ENCODE assay signal across 15 cellular contexts in the genomic region with DNA sequence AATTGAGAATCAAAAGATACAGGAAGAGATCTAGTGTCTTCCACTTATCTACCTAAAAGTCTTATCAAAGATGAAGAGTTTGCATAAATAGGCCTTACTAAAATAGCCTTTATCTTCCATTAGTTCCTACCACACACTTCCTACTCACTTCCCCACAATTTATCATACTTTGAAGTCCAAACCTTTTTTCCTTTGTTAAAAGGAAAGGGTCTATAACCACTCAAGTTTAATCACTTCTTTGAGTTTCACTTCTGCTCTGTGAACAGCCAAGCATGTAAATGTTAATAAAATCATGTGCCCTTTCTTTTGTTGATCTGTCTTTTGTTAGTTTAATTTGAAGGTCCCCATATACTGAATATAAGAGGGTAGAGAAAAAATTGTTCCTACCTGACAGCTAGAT.
DNase-seq lines count a peak whose midpoint lies in the region; ATAC-seq and TF ChIP-seq lines count a peak whose summit lies in the region.
"Had no signal": no experiment of that assay in that cellular context is flagged by ENCODE, and none has a peak within 500 bp of the region (broad histone marks: within the 10 kb centered on the region; RNA-seq: fewer than 3 reads in every experiment).

No MANE protein-coding gene starts in this region.

- H3K79me2 ChIP-seq in DOHH2 (ENCODE audit: control insufficient read depth, low read length) (no peaks in the 10 kb centered on the region), OCI-LY7 (ENCODE audit: insufficient read depth, low read depth, low read length) (no peaks in the 10 kb centered on the region)

- CTCF ChIA-PET in OCI-LY7 (lab: Charles Lee; ENCODE audit: unreplicated experiment) = no interaction called here

- POLR2A ChIA-PET in OCI-LY7 (lab: Charles Lee) = interaction anchor here (0.7 to 2.2 kb wide), 11 partner anchors 13 to 270 kb away, joined by 3 to 7 read pairs (median 3); no protein-coding TSS in a partner anchor

- no TSS peak for BruUV-seq in OCI-LY7 (replicated peaks; lab: Mats Ljungman, UMichigan)

- H3K36me3 ChIP-seq in DOHH2 (ENCODE audit: control insufficient read depth, low read length) = no peaks in the 10 kb centered on the region
- H3K36me3 ChIP-seq in OCI-LY7 (ENCODE audit: insufficient read depth, low read length) = no peaks in the 10 kb centered on the region
- H3K36me3 ChIP-seq: MG63 had no signal

- H3K27me3 ChIP-seq in DOHH2 (ENCODE audit: control insufficient read depth, low read length) = peaks cover 19% of the 10 kb centered on the region
- H3K27me3 ChIP-seq: MG63 had no signal

- DNase-seq in OCI-LY7 (ENCODE audit: low spot score) (peak; percentile 76), occipital lobe (lab: John Stamatoyannopoulos, UW) (no peak), SKM-1 treated with dmso at 0.1 percent for 144 hours (lab: John Stamatoyannopoulos, UW; ENCODE audit: unreplicated experiment) (no peak), NCI-H524 (lab: John Stamatoyannopoulos, UW) (no peak)
- no peak for DNase-seq in activated effector memory CD4-positive, alpha-beta T cell treated with Interleukin-2 at 50 U/mL for 16 hours
- DNase-seq: effector memory CD8-positive, alpha-beta T cell; head of caudate nucleus; left ventricle myocardium superior; MG63; nucleus accumbens; stimulated activated CD4-positive, alpha-beta T cell treated with anti-CD3 and anti-CD28 coated beads, Interleukin-2, amount 100 ng/mL, for 24 hours; SW 1271 had no signal

- H3K27ac ChIP-seq in DOHH2 (ENCODE audit: low read depth, low read length) = peak overlapping the region; percentile 16
- peak overlapping the region; percentile 60 for H3K27ac ChIP-seq in OCI-LY7 (ENCODE audit: low read depth, low read length, poor library complexity, severe bottlenecking)

- intact Hi-C loops in OCI-LY7 (cut with micrococcal nuclease; ENCODE audit: unreplicated experiment) = loop anchor here (2.0 kb wide), 1 partner anchor 114 kb away; the partner anchor contains the start of gene PHLDA1

- H3K9me3 ChIP-seq in DOHH2 (ENCODE audit: control insufficient read depth, insufficient read depth, low read length) = no peaks in the 10 kb centered on the region
- no peaks in the 10 kb centered on the region for H3K9me3 ChIP-seq in OCI-LY7 (ENCODE audit: low read length)
- H3K9me3 ChIP-seq: MG63 had no signal

- peaks cover 27% of the 10 kb centered on the region for H3K4me1 ChIP-seq in DOHH2 (ENCODE audit: control insufficient read depth, low read length)
- peaks cover 28% of the 10 kb centered on the region for H3K4me1 ChIP-seq in OCI-LY7 (ENCODE audit: insufficient read depth, low read length, poor library complexity, severe bottlenecking)

- no peaks in the 10 kb centered on the region for H3K9me2 ChIP-seq in DOHH2 (replicated peaks; ENCODE audit: control insufficient read depth, low read length)
- no peaks in the 10 kb centered on the region for H3K9me2 ChIP-seq in OCI-LY7 (ENCODE audit: insufficient read depth, low read length)

- TF ChIP-seq CTCF in DOHH2 (IDR thresholded peaks at IDR 0.05; ENCODE audit: low read depth, low read length, poor library complexity, severe bottlenecking) (no peak), OCI-LY7 (conservative IDR thresholded peaks at IDR 0.05; ENCODE audit: low read length) (no peak)

- peak overlapping the region; percentile 64 for H3K4me2 ChIP-seq in DOHH2 (ENCODE audit: low read length)
- H3K4me2 ChIP-seq in OCI-LY7 (ENCODE audit: low read length) = peak overlapping the region; percentile 58

- H2AFZ ChIP-seq in OCI-LY7 (ENCODE audit: low read length) = no peak overlapping the region

- H3K4me3 ChIP-seq in DOHH2 (ENCODE audit: low read length) (peak overlapping the region; percentile 52), OCI-LY7 (ENCODE audit: low read depth, low read length, poor library complexity, severe bottlenecking) (peak overlapping the region; percentile 36)
- H3K4me3 ChIP-seq: MG63 had no signal

- H4K20me1 ChIP-seq in DOHH2 (ENCODE audit: control insufficient read depth, insufficient read depth, low read depth, low read length) (no peaks in the 10 kb centered on the region), OCI-LY7 (ENCODE audit: insufficient read depth, low read length) (no peaks in the 10 kb centered on the region)

- peak; percentile 64 for ATAC-seq in GM19328 (IDR thresholded peaks at IDR 0.05; ENCODE audit: unreplicated experiment)
- ATAC-seq in HG03103 (IDR thresholded peaks at IDR 0.05; ENCODE audit: low read depth, unreplicated experiment) = peak; percentile 60
- ATAC-seq: left ventricle myocardium superior had no signal

- H3F3A ChIP-seq in DOHH2 (ENCODE audit: control insufficient read depth, insufficient read depth) = peaks cover 11% of the 10 kb centered on the region
